Comparison of ENCODE assay signal across 8 cellular contexts in genomic region chr17:16690447-16690846, GRCh38. TPM values are rescaled to one million over a fixed set of nuclear protein-coding genes. Genes with fewer than 3 reads are reported as not detected.
A peak's percentile ranks its signal among the peaks of the same experiment; 100 is the strongest.
DNase-seq lines count a peak whose midpoint lies in the region; ATAC-seq and TF ChIP-seq lines count a peak whose summit lies in the region.
"Not testable (repeated sequence)": the region's sequence is repeated elsewhere in the genome, so short reads cannot be mapped to it uniquely, and the experiment has no call there.
"Had no signal": no experiment of that assay in that cellular context is flagged by ENCODE, and none has a peak within 500 bp of the region (broad histone marks: within the 10 kb centered on the region; RNA-seq: fewer than 3 reads in every experiment).

No MANE protein-coding gene starts in this region.

- not testable (repeated sequence) for H3K4me1 Mint-ChIP-seq in activated CD4-positive, alpha-beta T cell treated with anti-CD3 and anti-CD28 coated beads for 36 hours; activated CD8-positive, alpha-beta T cell treated with anti-CD3 and anti-CD28 coated beads, Interleukin-2, amount 10 ng/mL, durations not matched to agents 7 days and 5 days (ENCODE audit: low read depth); activated naive CD4-positive, alpha-beta T cell treated with anti-CD3 and anti-CD28 coated beads for 36 hours (ENCODE audit: low read depth); activated naive CD8-positive, alpha-beta T cell treated with anti-CD3 and anti-CD28 coated beads, Interleukin-2, amount 10 ng/mL, durations not matched to agents 7 days and 5 days

- H3K9me3 Mint-ChIP-seq in activated CD4-positive, alpha-beta T cell treated with anti-CD3 and anti-CD28 coated beads for 36 hours (ENCODE audit: low read depth); activated CD8-positive, alpha-beta T cell treated with anti-CD3 and anti-CD28 coated beads, Interleukin-2, amount 10 ng/mL, durations not matched to agents 7 days and 5 days (ENCODE audit: insufficient read depth); activated naive CD4-positive, alpha-beta T cell treated with anti-CD3 and anti-CD28 coated beads for 36 hours; activated naive CD8-positive, alpha-beta T cell treated with anti-CD3 and anti-CD28 coated beads, Interleukin-2, amount 10 ng/mL, durations not matched to agents 7 days and 5 days: not testable (repeated sequence)

- 83% methylated on average over 28 of the region's 30 CpGs for WGBS in suprapubic skin

- not testable (repeated sequence) for H3K4me3 ChIP-seq in lower lobe of right lung
- H3K4me3 ChIP-seq in suprapubic skin, result peak overlapping the region; percentile 30

- H3K27me3 Mint-ChIP-seq in activated CD4-positive, alpha-beta T cell treated with anti-CD3 and anti-CD28 coated beads for 36 hours; activated CD8-positive, alpha-beta T cell treated with anti-CD3 and anti-CD28 coated beads, Interleukin-2, amount 10 ng/mL, durations not matched to agents 7 days and 5 days (ENCODE audit: low read depth); activated naive CD4-positive, alpha-beta T cell treated with anti-CD3 and anti-CD28 coated beads for 36 hours (ENCODE audit: low read depth); activated naive CD8-positive, alpha-beta T cell treated with anti-CD3 and anti-CD28 coated beads, Interleukin-2, amount 10 ng/mL, durations not matched to agents 7 days and 5 days: not testable (repeated sequence)

- not testable (repeated sequence) for H3K4me1 ChIP-seq in lower lobe of right lung, suprapubic skin

- not testable (repeated sequence) for H3K27me3 ChIP-seq in lower lobe of right lung (ENCODE audit: low read depth); suprapubic skin

- ATAC-seq in activated CD4-positive, alpha-beta T cell treated with anti-CD3 and anti-CD28 coated beads for 36 hours, result peak; percentile 44
- ATAC-seq in activated CD8-positive, alpha-beta T cell treated with anti-CD3 and anti-CD28 coated beads, Interleukin-2, amount 10 ng/mL, durations not matched to agents 7 days and 5 days, result peak; percentile 19
- ATAC-seq in activated naive CD8-positive, alpha-beta T cell treated with anti-CD3 and anti-CD28 coated beads, Interleukin-2, amount 10 ng/mL, durations not matched to agents 7 days and 5 days (ENCODE audit: low read depth), result peak; percentile 43
- peak; percentile 38 for ATAC-seq in Right ventricle myocardium superior (ENCODE audit: poor library complexity)
- peak; percentile 43 to 45 for ATAC-seq in lower lobe of right lung

- H3K36me3 ChIP-seq in lower lobe of right lung, suprapubic skin: not testable (repeated sequence)

- not testable (repeated sequence) for TF ChIP-seq POLR2A in suprapubic skin (IDR thresholded peaks at IDR 0.05)

- DNase-seq in activated CD4-positive, alpha-beta T cell treated with anti-CD3 and anti-CD28 coated beads for 36 hours; activated CD8-positive, alpha-beta T cell treated with anti-CD3 and anti-CD28 coated beads, Interleukin-2, amount 10 ng/mL, durations not matched to agents 7 days and 5 days; activated naive CD4-positive, alpha-beta T cell treated with anti-CD3 and anti-CD28 coated beads for 36 hours; activated naive CD8-positive, alpha-beta T cell treated with anti-CD3 and anti-CD28 coated beads, Interleukin-2, amount 10 ng/mL, durations not matched to agents 7 days and 5 days; Right ventricle myocardium superior; lower lobe of right lung; suprapubic skin (ENCODE audit: low spot score in 2 of 2): not testable (repeated sequence)

- not testable (repeated sequence) for TF ChIP-seq CTCF in lower lobe of right lung (IDR thresholded peaks at IDR 0.05); suprapubic skin (IDR thresholded peaks at IDR 0.05)

- intact Hi-C loops in activated CD4-positive, alpha-beta T cell treated with anti-CD3 and anti-CD28 coated beads for 36 hours (cut with DNase I, micrococcal nuclease), result loop anchor here in 1 of 2 experiments (2.0 kb wide), 1 partner anchor 38 kb away; the partner anchor contains the start of gene ZNF624
- intact Hi-C loops in activated naive CD4-positive, alpha-beta T cell treated with anti-CD3 and anti-CD28 coated beads for 36 hours (cut with micrococcal nuclease), result loop anchor here (2.0 kb wide), 2 partner anchors 106 to 154 kb away; no protein-coding TSS in a partner anchor
- intact Hi-C loops in Right ventricle myocardium superior (cut with DNase I); lower lobe of right lung (cut with DNase I): not testable (repeated sequence)

- CTCF ChIA-PET in activated CD4-positive, alpha-beta T cell treated with anti-CD3 and anti-CD28 coated beads for 36 hours (lab: Charles Lee), result interaction anchor here (1.0 to 1.8 kb wide), 4 partner anchors 106 to 238 kb away, joined by 3 to 9 read pairs (median 4); no protein-coding TSS in a partner anchor
- CTCF ChIA-PET in activated CD8-positive, alpha-beta T cell treated with anti-CD3 and anti-CD28 coated beads, Interleukin-2, amount 10 ng/mL, durations not matched to agents 7 days and 5 days (lab: Charles Lee), result interaction anchor here (0.8 to 1.6 kb wide), 6 partner anchors 15 to 164 kb away, joined by 3 to 11 read pairs (median 5); no protein-coding TSS in a partner anchor
- CTCF ChIA-PET in activated naive CD4-positive, alpha-beta T cell treated with anti-CD3 and anti-CD28 coated beads for 36 hours (lab: Charles Lee), result interaction anchor here (2.1 kb wide), 1 partner anchor 155 kb away, joined by 11 read pairs; no protein-coding TSS in a partner anchor

- H3K9me3 ChIP-seq in lower lobe of right lung, suprapubic skin: not testable (repeated sequence)

- not testable (repeated sequence) for H3K36me3 Mint-ChIP-seq in activated CD4-positive, alpha-beta T cell treated with anti-CD3 and anti-CD28 coated beads for 36 hours (ENCODE audit: low read depth); activated CD8-positive, alpha-beta T cell treated with anti-CD3 and anti-CD28 coated beads, Interleukin-2, amount 10 ng/mL, durations not matched to agents 7 days and 5 days (ENCODE audit: low read depth); activated naive CD4-positive, alpha-beta T cell treated with anti-CD3 and anti-CD28 coated beads for 36 hours (ENCODE audit: low read depth); activated naive CD8-positive, alpha-beta T cell treated with anti-CD3 and anti-CD28 coated beads, Interleukin-2, amount 10 ng/mL, durations not matched to agents 7 days and 5 days

- not testable (repeated sequence) for H3K27ac ChIP-seq in lower lobe of right lung, suprapubic skin

- POLR2A ChIA-PET in activated CD4-positive, alpha-beta T cell treated with anti-CD3 and anti-CD28 coated beads for 36 hours (lab: Charles Lee), result interaction anchor here (1.0 kb wide), 1 partner anchor 338 kb away, joined by 3 read pairs; the partner anchor contains the start of gene CENPV
- POLR2A ChIA-PET in activated CD8-positive, alpha-beta T cell treated with anti-CD3 and anti-CD28 coated beads, Interleukin-2, amount 10 ng/mL, durations not matched to agents 7 days and 5 days (lab: Charles Lee); activated naive CD8-positive, alpha-beta T cell treated with anti-CD3 and anti-CD28 coated beads, Interleukin-2, amount 10 ng/mL, durations not matched to agents 7 days and 5 days (lab: Charles Lee): not testable (repeated sequence)

- H3K27ac Mint-ChIP-seq in activated CD4-positive, alpha-beta T cell treated with anti-CD3 and anti-CD28 coated beads for 36 hours; activated CD8-positive, alpha-beta T cell treated with anti-CD3 and anti-CD28 coated beads, Interleukin-2, amount 10 ng/mL, durations not matched to agents 7 days and 5 days; activated naive CD4-positive, alpha-beta T cell treated with anti-CD3 and anti-CD28 coated beads for 36 hours: not testable (repeated sequence)
- peak overlapping the region; percentile 78 for H3K27ac Mint-ChIP-seq in activated naive CD8-positive, alpha-beta T cell treated with anti-CD3 and anti-CD28 coated beads, Interleukin-2, amount 10 ng/mL, durations not matched to agents 7 days and 5 days

- peak overlapping the region; percentile 30 for H3K4me3 Mint-ChIP-seq in activated CD4-positive, alpha-beta T cell treated with anti-CD3 and anti-CD28 coated beads for 36 hours
- not testable (repeated sequence) for H3K4me3 Mint-ChIP-seq in activated CD8-positive, alpha-beta T cell treated with anti-CD3 and anti-CD28 coated beads, Interleukin-2, amount 10 ng/mL, durations not matched to agents 7 days and 5 days
- peak overlapping the region; percentile 38 for H3K4me3 Mint-ChIP-seq in activated naive CD4-positive, alpha-beta T cell treated with anti-CD3 and anti-CD28 coated beads for 36 hours
- H3K4me3 Mint-ChIP-seq in activated naive CD8-positive, alpha-beta T cell treated with anti-CD3 and anti-CD28 coated beads, Interleukin-2, amount 10 ng/mL, durations not matched to agents 7 days and 5 days, result peak overlapping the region; percentile 71

- not testable (repeated sequence) for TF ChIP-seq EP300 in suprapubic skin (IDR thresholded peaks at IDR 0.05)

RNA-seq across cellular contexts. Expression of gene CCDC144A, which starts 0.4 kb away (rescaled TPM):
- 1 to 10 TPM; 7.0 to 7.6 TPM for total RNA-seq in activated CD4-positive, alpha-beta T cell treated with anti-CD3 and anti-CD28 coated beads for 36 hours
- under 1 TPM; 0.47 to 0.97 TPM for total RNA-seq in activated CD8-positive, alpha-beta T cell treated with anti-CD3 and anti-CD28 coated beads, Interleukin-2, amount 10 ng/mL, durations not matched to agents 7 days and 5 days
- 1 to 10 TPM; 5.0 to 5.3 TPM for total RNA-seq in activated naive CD4-positive, alpha-beta T cell treated with anti-CD3 and anti-CD28 coated beads for 36 hours
- 1 to 10 TPM; 2.9 to 4.8 TPM for total RNA-seq in activated naive CD8-positive, alpha-beta T cell treated with anti-CD3 and anti-CD28 coated beads, Interleukin-2, amount 10 ng/mL, durations not matched to agents 7 days and 5 days
- 1.8 TPM for total RNA-seq in Right ventricle myocardium superior
- total RNA-seq in lower lobe of right lung, result 14.1 TPM
- total RNA-seq in suprapubic skin, result 1 to 10 TPM; 1.2 to 6.2 (median 2.6) TPM
- total RNA-seq: HT1080 had no signal

RNA-seq across cellular contexts. Expression of gene ZNF624, which starts 36.8 kb away (rescaled TPM):
- 1 to 10 TPM; 3.7 to 4.4 TPM for total RNA-seq in activated CD4-positive, alpha-beta T cell treated with anti-CD3 and anti-CD28 coated beads for 36 hours
- total RNA-seq in activated CD8-positive, alpha-beta T cell treated with anti-CD3 and anti-CD28 coated beads, Interleukin-2, amount 10 ng/mL, durations not matched to agents 7 days and 5 days, result 1 to 10 TPM; 4.1 to 4.5 TPM
- total RNA-seq in activated naive CD4-positive, alpha-beta T cell treated with anti-CD3 and anti-CD28 coated beads for 36 hours, result 1 to 10 TPM; 3.9 TPM
- 1 to 10 TPM; 7.4 to 8.3 TPM for total RNA-seq in activated naive CD8-positive, alpha-beta T cell treated with anti-CD3 and anti-CD28 coated beads, Interleukin-2, amount 10 ng/mL, durations not matched to agents 7 days and 5 days
- total RNA-seq in Right ventricle myocardium superior, result 1.4 TPM
- total RNA-seq in lower lobe of right lung, result 5.7 TPM
- 1 to 10 TPM; 2.7 to 5.8 (median 3.3) TPM for total RNA-seq in suprapubic skin
